8 cellular contexts compared by ENCODE assay signal in genomic region chr6:163415176-163415619, GRCh38. TPM values are rescaled to one million over a fixed set of nuclear protein-coding genes. Genes with fewer than 3 reads are reported as not detected.
A peak's percentile ranks its signal among the peaks of the same experiment; 100 is the strongest.
DNase-seq lines count a peak whose midpoint lies in the region; ATAC-seq and TF ChIP-seq lines count a peak whose summit lies in the region.

No MANE protein-coding gene starts in this region.

- H3K27ac ChIP-seq in gastroesophageal sphincter, result peak overlapping the region; percentile 99 to 100 (median 100)

- H3K4me1 ChIP-seq in gastroesophageal sphincter, result peaks cover under 1 to 42% (median under 1%) of the 10 kb centered on the region in 3 donors

- H3K4me3 ChIP-seq in gastroesophageal sphincter (peak overlapping the region; percentile 99 to 100), skeletal muscle cell (ENCODE audit: low read depth, low read length) (peak overlapping the region; percentile 78)

- TF ChIP-seq POLR2A in gastroesophageal sphincter (IDR thresholded peaks at IDR 0.05), result no peak

- 20% methylated on average over 2 of the region's 47 CpGs; no CpG with 5 or more reads in 1 of the 2 donors for WGBS in gastroesophageal sphincter (ENCODE audit: low coverage in 1 of 2), 2 donors

- TF ChIP-seq EP300 in gastroesophageal sphincter (IDR thresholded peaks at IDR 0.05), result no peak

- no peaks in the 10 kb centered on the region for H3K36me3 ChIP-seq in gastroesophageal sphincter

- ATAC-seq in GM18511 (IDR thresholded peaks at IDR 0.05; ENCODE audit: unreplicated experiment) (peak; percentile 2), HG03159 (IDR thresholded peaks at IDR 0.05; ENCODE audit: unreplicated experiment) (peak; percentile 2), gastroesophageal sphincter (no peak), GM18861 (IDR thresholded peaks at IDR 0.05; ENCODE audit: unreplicated experiment) (no peak)

- no peaks in the 10 kb centered on the region for H3K9me3 ChIP-seq in gastroesophageal sphincter

- H3K27me3 ChIP-seq in gastroesophageal sphincter, result no peaks in the 10 kb centered on the region

- no peak for TF ChIP-seq CTCF in gastroesophageal sphincter (IDR thresholded peaks at IDR 0.05)

- DNase-seq in activated CD8-positive, alpha-beta memory T cell treated with anti-CD3 and anti-CD28 coated beads for 24 hours, result peak; percentile 74
- DNase-seq in skeletal muscle cell (ENCODE audit: low read depth), result no peak
- DNase-seq in mesenteric fat pad (ENCODE audit: low spot score), result no peak
- no peak for DNase-seq in AG08395 (ENCODE audit: low spot score)

RNA-seq across cellular contexts. Expression of gene QKI, which starts 0.7 kb away (rescaled TPM):
- 100 to 1,000 TPM; 170 to 249 (median 227) TPM for total RNA-seq in gastroesophageal sphincter
- total RNA-seq in mesenteric fat pad, result 267 TPM

Comparison
In these comparisons a context has a peak if more than half of its experiments do, and no peak if none do; other contexts are left out.
1. ATAC-seq: peak in GM18511 (single experiment) and HG03159 (single experiment); none in gastroesophageal sphincter (single experiment) and GM18861 (single experiment).